ENCODE assay signal across 33 cellular contexts in the genomic region with DNA sequence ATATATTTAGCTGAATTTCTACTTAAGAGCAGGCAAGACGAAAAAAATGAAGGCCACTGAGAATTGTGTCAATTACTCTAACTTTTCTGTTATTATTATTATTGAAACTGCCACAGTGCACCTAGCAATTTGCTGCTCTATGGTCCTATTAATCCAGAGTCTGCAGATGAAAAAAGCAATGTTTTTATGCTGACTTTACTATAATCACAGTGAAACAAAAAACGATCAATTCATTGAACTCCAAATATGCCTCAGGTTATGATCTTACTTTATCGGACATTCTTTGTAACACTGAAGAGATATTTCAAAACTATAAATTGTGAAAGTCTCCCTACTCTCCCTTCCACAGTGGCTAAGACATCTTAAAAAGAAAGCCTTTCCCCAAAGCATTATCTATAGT.
A peak's percentile ranks its signal among the peaks of the same experiment; 100 is the strongest.
DNase-seq lines count a peak whose midpoint lies in the region; ATAC-seq, FAIRE-seq and TF ChIP-seq lines count a peak whose summit lies in the region.
"Had no signal": no experiment of that assay in that cellular context is flagged by ENCODE, and none has a peak within 500 bp of the region (broad histone marks: within the 10 kb centered on the region; RNA-seq: fewer than 3 reads in every experiment).

No MANE protein-coding gene starts in this region.

- H3K79me2 ChIP-seq in HepG2 (ENCODE audit: insufficient read depth, low read length): no peaks in the 10 kb centered on the region
- no peaks in the 10 kb centered on the region for H3K79me2 ChIP-seq in K562 (ENCODE audit: control insufficient read depth, insufficient read depth, low read length)
- H3K79me2 ChIP-seq in osteoblast (ENCODE audit: insufficient read depth, low read length): no peaks in the 10 kb centered on the region

- ATAC-seq in HepG2 (no peak), right lobe of liver (no peak), K562 (no peak)
- no peak for ATAC-seq in stimulated activated naive CD8-positive, alpha-beta T cell treated with anti-CD3 and anti-CD28 coated beads, Interleukin-15, Interleukin-2, amounts not matched to agents 100 U/mL and 50 U/mL, for 24 hours
- ATAC-seq: A549; CD8-positive, alpha-beta T cell had no signal

- TF ChIP-seq EP300 in HepG2 (IDR thresholded peaks at IDR 0.05; ENCODE audit: low read depth in 2 of 2, low read length in 2 of 2) (no peak), HepG2 (CRISPR knock-in tag; IDR thresholded peaks at IDR 0.05; ENCODE audit: borderline replicate concordance) (no peak), K562 (IDR thresholded peaks at IDR 0.05; ENCODE audit: low read length) (no peak)

- H3K27me3 ChIP-seq in HepG2 (ENCODE audit: control insufficient read depth in 1 of 2, insufficient read depth in 2 of 2, low read length in 2 of 2) (no peaks in the 10 kb centered on the region), right lobe of liver (no peaks in the 10 kb centered on the region), K562 (ENCODE audit: control insufficient read depth in 2 of 2, insufficient read depth in 2 of 2, low read length in 2 of 2) (no peaks in the 10 kb centered on the region), osteoblast (ENCODE audit: insufficient read depth, low read length) (no peaks in the 10 kb centered on the region)
- H3K27me3 ChIP-seq: BE2C; BLaER1; BLaER1 treated with 17β-estradiol and CSF1 and Interleukin-3, amounts not matched to agents 10 nM and 100 nM had no signal

- H3K4me3 ChIP-seq in HepG2 (replicated peaks in 1 of 3; ENCODE audit: insufficient read depth in 1 of 3, low read depth in 2 of 3, low read length in 3 of 3) (no peak overlapping the region), right lobe of liver (no peak overlapping the region), K562 (no peak overlapping the region), osteoblast (ENCODE audit: insufficient read depth, low read length) (no peak overlapping the region)
- H3K4me3 ChIP-seq: A549; BLaER1; BLaER1 treated with 17β-estradiol and CSF1 and Interleukin-3, amounts not matched to agents 10 nM and 100 nM had no signal

- H4K20me1 ChIP-seq in HepG2 (ENCODE audit: insufficient read depth, low read length) (no peaks in the 10 kb centered on the region), K562 (replicated peaks; ENCODE audit: control insufficient read depth, insufficient read depth, low read length) (no peaks in the 10 kb centered on the region), osteoblast (ENCODE audit: insufficient read depth, low read length) (no peaks in the 10 kb centered on the region)
- H4K20me1 ChIP-seq: BLaER1; BLaER1 treated with 17β-estradiol and CSF1 and Interleukin-3, amounts not matched to agents 10 nM and 100 nM had no signal

- in situ Hi-C loops in HepG2 (cut with HindIII; ENCODE audit: extremely low pct_ligation_motif_present, low pct_unique_long_range_greater_than_20kb) (loop anchor here (5.0 kb wide), 1 partner anchor 702 kb away; no protein-coding TSS in a partner anchor), K562 (cut with MboI) (no loop called here)

- H3K9ac ChIP-seq in HepG2 (ENCODE audit: insufficient read depth, low read depth, low read length) (no peak overlapping the region), K562 (ENCODE audit: insufficient read depth in 1 of 2, low read depth in 2 of 2, low read length in 2 of 2) (no peak overlapping the region)
- H3K9ac ChIP-seq: BLaER1; BLaER1 treated with 17β-estradiol and CSF1 and Interleukin-3, amounts not matched to agents 10 nM and 100 nM had no signal

- H3K9me3 ChIP-seq in HepG2 (ENCODE audit: low read length) (no peaks in the 10 kb centered on the region), right lobe of liver (no peaks in the 10 kb centered on the region), K562 (replicated peaks; ENCODE audit: control insufficient read depth, insufficient read depth, low read depth, low read length) (no peaks in the 10 kb centered on the region; the same call in 1 of the 2 replicates), osteoblast (ENCODE audit: low read depth, low read length) (no peaks in the 10 kb centered on the region)
- H3K9me3 ChIP-seq: A549; BE2C; BLaER1; BLaER1 treated with 17β-estradiol and CSF1 and Interleukin-3, amounts not matched to agents 10 nM and 100 nM; Caco-2 had no signal

- H3K27ac ChIP-seq in HepG2 (ENCODE audit: extremely low read length, insufficient read depth, low read length) (no peak overlapping the region), right lobe of liver (no peak overlapping the region), K562 (ENCODE audit: extremely low read depth, low read depth, low read length) (no peak overlapping the region), osteoblast (ENCODE audit: low read depth, low read length) (no peak overlapping the region)
- H3K27ac ChIP-seq: 22Rv1; A549; BLaER1; BLaER1 treated with 17β-estradiol and CSF1 and Interleukin-3, amounts not matched to agents 10 nM and 100 nM; C4-2B had no signal

- no peak overlapping the region for H3K4me2 ChIP-seq in HepG2 (ENCODE audit: low read depth, low read length)
- H3K4me2 ChIP-seq in K562 (ENCODE audit: insufficient read depth, low read length): no peak overlapping the region
- H3K4me2 ChIP-seq in osteoblast (ENCODE audit: insufficient read depth, low read length): no peak overlapping the region
- H3K4me2 ChIP-seq: A549; BLaER1; BLaER1 treated with 17β-estradiol and CSF1 and Interleukin-3, amounts not matched to agents 10 nM and 100 nM had no signal

- no peaks in the 10 kb centered on the region for H3K9me1 ChIP-seq in K562 (ENCODE audit: control insufficient read depth, insufficient read depth, low read length)

- 0% methylated on average over 3 of the region's 3 CpGs for WGBS in HepG2 (ENCODE audit: low lambda C conversion rate)
- 40% methylated on average over 3 of the region's 3 CpGs for WGBS in right lobe of liver (ENCODE audit: insufficient coverage, low coverage, low lambda C conversion rate, missing lambda C conversion rate)
- 0% methylated on average over 3 of the region's 3 CpGs for WGBS in K562 (ENCODE audit: insufficient coverage, low coverage, missing lambda C conversion rate)

- no peak for DNase-seq in HepG2 (ENCODE audit: low spot score)
- DNase-seq in right lobe of liver: no peak
- DNase-seq in K562 (ENCODE audit: extremely low read depth in 1 of 4, low spot score in 3 of 4): no peak
- peak; percentile 6 for DNase-seq in osteoblast (ENCODE audit: insufficient read length, low spot score, missing footprints)
- no peak for DNase-seq in stimulated activated naive CD8-positive, alpha-beta T cell treated with anti-CD3 and anti-CD28 coated beads, Interleukin-15, Interleukin-2, amounts not matched to agents 100 U/mL and 50 U/mL, for 24 hours
- no peak for DNase-seq in dedifferentiated amniotic fluid mesenchymal stem cell (ENCODE audit: extremely low spot score)
- DNase-seq: 8988T; ACHN; AML-193; BE2C; C1 segment of cervical spinal cord; Caco-2; Calu3; CD4-positive, alpha-beta memory T cell; CD4-positive, alpha-beta T cell; CD4-positive, CD25-positive, alpha-beta regulatory T cell; CD8-positive, alpha-beta memory T cell; CD8-positive, alpha-beta T cell; COR-L47; DMS 273 treated with DMSO at 0.1 percent for 48 hours; DMS153; DMS53; DMS79; DMS79 treated with DMSO at 0.1 percent for 48 hours; DND-41; EL had no signal

- no peaks in the 10 kb centered on the region for H3K36me3 ChIP-seq in HepG2 (replicated peaks in 1 of 2; ENCODE audit: control insufficient read depth in 1 of 2, insufficient read depth in 2 of 2, low read length in 2 of 2)
- H3K36me3 ChIP-seq in right lobe of liver: no peaks in the 10 kb centered on the region
- no peaks in the 10 kb centered on the region for H3K36me3 ChIP-seq in K562 (ENCODE audit: control insufficient read depth, insufficient read depth, low read length)
- no peaks in the 10 kb centered on the region for H3K36me3 ChIP-seq in osteoblast (ENCODE audit: insufficient read depth, low read length)
- H3K36me3 ChIP-seq: BE2C; BLaER1; BLaER1 treated with 17β-estradiol and CSF1 and Interleukin-3, amounts not matched to agents 10 nM and 100 nM had no signal

- TF ChIP-seq RAD21 in HepG2 (CRISPR knock-in tag; IDR thresholded peaks at IDR 0.05): no peak
- no peak for TF ChIP-seq RAD21 in K562 (CRISPR knock-in tag; conservative IDR thresholded peaks at IDR 0.05 in 1 of 2, IDR thresholded peaks at IDR 0.05 in 1 of 2)

- BruUV-seq in HepG2 (replicated peaks; lab: Mats Ljungman, UMichigan): no TSS peak
- BruUV-seq in K562 (replicated peaks; lab: Mats Ljungman, UMichigan): no TSS peak

- CTCF ChIA-PET in HepG2 (lab: Yijun Ruan, JAX; ENCODE audit: low intra/inter-chr PET ratio, low total read pairs): no interaction called here
- CTCF ChIA-PET in K562 (lab: Yijun Ruan, JAX; ENCODE audit: low intra/inter-chr PET ratio): no interaction called here

- FAIRE-seq in HepG2 (lab: Jason Lieb, UNC) (no peak), K562 (lab: Jason Lieb, UNC) (no peak)
- FAIRE-seq: A204.1, A549, D721Med had no signal

- POLR2A ChIA-PET in HepG2 (lab: Yijun Ruan, JAX): no interaction called here
- POLR2A ChIA-PET in K562 (lab: Yijun Ruan, JAX): no interaction called here

- H3K4me1 ChIP-seq in HepG2 (ENCODE audit: insufficient read depth, low read length) (no peaks in the 10 kb centered on the region), right lobe of liver (no peaks in the 10 kb centered on the region), K562 (replicated peaks in 1 of 2; ENCODE audit: control insufficient read depth in 2 of 2, insufficient read depth in 2 of 2, low read length in 2 of 2) (no peaks in the 10 kb centered on the region), osteoblast (ENCODE audit: insufficient read depth, low read length) (no peaks in the 10 kb centered on the region)
- H3K4me1 ChIP-seq: A549, BLaER1, Caco-2 had no signal

- TF ChIP-seq POLR2A in HepG2 (IDR thresholded peaks at IDR 0.05; ENCODE audit: insufficient read depth in 1 of 2, low read depth in 2 of 2, low read length in 2 of 2) (no peak), right lobe of liver (IDR thresholded peaks at IDR 0.05) (no peak), K562 (conservative IDR thresholded peaks at IDR 0.05) (no peak)

- intact Hi-C loops in HepG2 (cut with micrococcal nuclease; ENCODE audit: unreplicated experiment) (no loop called here), right lobe of liver (cut with DNase I) (no loop called here), K562 (cut with micrococcal nuclease) (no loop called here)

- TF ChIP-seq CTCF in HepG2 (CRISPR knock-in tag; IDR thresholded peaks at IDR 0.05) (no peak), right lobe of liver (IDR thresholded peaks at IDR 0.05) (no peak), K562 (IDR thresholded peaks at IDR 0.05 in 2 of 3, conservative IDR thresholded peaks at IDR 0.05 in 1 of 3; ENCODE audit: insufficient read depth in 2 of 3, low read depth in 1 of 3, low read length in 3 of 3) (no peak), osteoblast (IDR thresholded peaks at IDR 0.05; ENCODE audit: extremely low read depth, low read depth, low read length) (no peak)

- H2AFZ ChIP-seq in HepG2 (ENCODE audit: low read length): no peak overlapping the region
- H2AFZ ChIP-seq in K562 (ENCODE audit: low read depth, low read length): no peak overlapping the region
- H2AFZ ChIP-seq in osteoblast (ENCODE audit: low read length): no peak overlapping the region

TF ChIP-seq in HepG2, 621 proteins besides CTCF, POLR2A, EP300 and RAD21 (continues in another document):
- TF ChIP-seq MAFK (conservative IDR thresholded peaks at IDR 0.05 in 1 of 2, IDR thresholded peaks at IDR 0.05 in 1 of 2; ENCODE audit: low read length in 2 of 2): peak; percentile 28 to 68; a peak in 3 of 4 replicates

Comparison
In these comparisons a context has a peak if more than half of its experiments do, and no peak if none do; other contexts are left out.
1. Of the 241 proteins assayed by ChIP-seq in both HepG2 and K562: peak only in HepG2: MAFF and MAFK; only in K562: none; in both: none; in neither: 239.